In genomic region chr5:44770936-44771717, GRCh38 we compare ENCODE assay signal across 14 cellular contexts.
"Had no signal": no experiment of that assay in that cellular context is flagged by ENCODE, and none has a peak within 500 bp of the region (broad histone marks: within the 10 kb centered on the region; RNA-seq: fewer than 3 reads in every experiment).

No MANE protein-coding gene starts in this region.

- H3K27me3 ChIP-seq: cardiac muscle cell, sigmoid colon, suprapubic skin had no signal

- DNase-seq: activated CD8-positive, alpha-beta memory T cell treated with anti-CD3 and anti-CD28 coated beads, Interleukin-2, amount 50 U/mL, for 48 hours; activated CD8-positive, alpha-beta T cell treated with anti-CD3 and anti-CD28 coated beads for 36 hours; activated naive CD4-positive, alpha-beta T cell; activated naive CD8-positive, alpha-beta T cell treated with anti-CD3 and anti-CD28 coated beads, Interleukin-2, amount 50 U/mL, for 24 hours; left ventricle myocardium superior; mesendoderm; nephron progenitor cell; psoas muscle; sigmoid colon; stimulated activated CD4-positive, alpha-beta T cell treated with anti-CD3 and anti-CD28 coated beads, Interleukin-12 subunit alpha, Interleukin-12 subunit beta, amount 100 ng/mL, for 4 hours; stimulated activated naive CD4-positive, alpha-beta T cell had no signal

- H3K4me3 ChIP-seq: cardiac muscle cell, psoas muscle, sigmoid colon, suprapubic skin had no signal

- H3K9me3 ChIP-seq: psoas muscle, sigmoid colon, suprapubic skin had no signal

- ATAC-seq: activated CD8-positive, alpha-beta T cell treated with anti-CD3 and anti-CD28 coated beads for 36 hours; activated naive CD8-positive, alpha-beta T cell treated with anti-CD3 and anti-CD28 coated beads, Interleukin-2, amount 50 U/mL, for 24 hours; left ventricle myocardium superior; psoas muscle had no signal

- H3K27ac ChIP-seq: cardiac muscle cell, psoas muscle, sigmoid colon, suprapubic skin, VCaP had no signal

- H3K4me1 ChIP-seq: psoas muscle, sigmoid colon, suprapubic skin had no signal

- H3K36me3 ChIP-seq: cardiac muscle cell, sigmoid colon, suprapubic skin had no signal
